8 cellular contexts compared by ENCODE assay signal in the genomic region with DNA sequence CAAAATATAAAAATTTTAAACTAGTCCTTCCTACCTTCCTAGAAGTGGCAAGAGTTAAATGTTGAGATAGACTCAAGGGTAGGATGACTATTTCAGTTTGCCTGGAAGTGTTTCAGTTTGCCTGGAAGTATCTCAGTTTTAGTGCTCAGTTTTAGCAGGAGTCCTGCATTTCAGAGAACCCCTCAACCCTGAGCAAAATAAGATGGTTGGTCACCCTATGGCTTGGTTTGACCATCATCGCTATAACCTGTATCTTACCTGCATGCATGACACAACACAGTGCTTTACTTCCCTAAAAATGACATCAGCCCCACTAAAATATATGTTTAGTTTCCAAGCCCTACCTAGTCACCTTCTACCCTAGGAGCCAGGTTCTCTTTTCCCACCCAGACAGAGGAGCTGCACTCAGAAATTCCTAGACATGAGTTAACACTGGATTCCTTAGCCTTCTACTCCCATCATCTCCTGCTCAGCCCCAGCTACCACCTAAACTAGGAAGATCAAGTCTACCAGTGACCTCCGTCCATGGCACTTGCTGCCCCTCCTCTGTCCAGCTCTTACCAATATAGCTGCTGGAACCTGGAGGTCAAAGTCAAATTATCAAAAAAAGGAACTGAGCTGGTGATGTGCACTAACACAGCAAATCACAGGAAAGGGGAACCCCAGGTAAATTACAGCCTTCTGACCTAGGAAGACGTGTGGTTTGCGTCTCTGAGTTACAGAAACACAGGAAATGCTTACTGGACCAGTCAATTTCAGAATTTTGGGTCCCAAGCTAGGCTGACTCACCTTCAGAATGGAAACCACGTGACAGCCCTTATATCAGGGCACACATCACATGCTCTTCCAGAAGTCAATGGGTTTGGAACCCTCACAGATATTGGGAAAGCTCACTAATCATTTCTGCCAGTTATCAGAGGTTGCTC. TPM values are rescaled to one million over a fixed set of nuclear protein-coding genes. Genes with fewer than 3 reads are reported as not detected.
A peak's percentile ranks its signal among the peaks of the same experiment; 100 is the strongest.
DNase-seq lines count a peak whose midpoint lies in the region; ATAC-seq, FAIRE-seq and TF ChIP-seq lines count a peak whose summit lies in the region.

No MANE protein-coding gene starts in this region.

- H3K36me3 ChIP-seq in mammary epithelial cell (ENCODE audit: insufficient read depth, low read length), result no peaks in the 10 kb centered on the region

- H3K4me3 ChIP-seq in mammary epithelial cell (replicated peaks in 1 of 3; ENCODE audit: insufficient read depth in 1 of 3, low read depth in 2 of 3, low read length in 3 of 3), result no peak overlapping the region

- WGBS in mammary epithelial cell (ENCODE audit: low coverage, missing lambda C conversion rate), result 59% methylated on average over 5 of the region's 5 CpGs

- no peak overlapping the region for H2AFZ ChIP-seq in mammary epithelial cell (ENCODE audit: low read depth, low read length)

- no peak for TF ChIP-seq POLR2A in GM12892 (IDR thresholded peaks at IDR 0.05; ENCODE audit: low read depth, low read length)

- H3K79me2 ChIP-seq in mammary epithelial cell (ENCODE audit: insufficient read depth, low read length), result no peaks in the 10 kb centered on the region

- no peak for TF ChIP-seq CTCF in mammary epithelial cell (conservative IDR thresholded peaks at IDR 0.05 in 1 of 2, IDR thresholded peaks at IDR 0.05 in 1 of 2; ENCODE audit: extremely low read depth in 1 of 2, insufficient read depth in 1 of 2, low read depth in 1 of 2, low read length in 2 of 2)

- ATAC-seq in GM21360 (IDR thresholded peaks at IDR 0.05; ENCODE audit: unreplicated experiment), result peak; percentile 94
- ATAC-seq in HG03469 (IDR thresholded peaks at IDR 0.05; ENCODE audit: unreplicated experiment), result peak; percentile 94

- peak overlapping the region; percentile 48 for H3K27ac ChIP-seq in mammary epithelial cell (ENCODE audit: insufficient read depth, low read depth, low read length)

- H3K4me2 ChIP-seq in mammary epithelial cell (ENCODE audit: insufficient read depth, low read depth, low read length), result peak overlapping the region; percentile 3

- DNase-seq in GM12892 (ENCODE audit: insufficient read length) (peak; percentile 38), mammary epithelial cell (peak; percentile 90), UCSD-AML1 (lab: John Stamatoyannopoulos, UW; ENCODE audit: unreplicated experiment) (no peak), mucosa of gallbladder (ENCODE audit: low spot score) (no peak), NCI-H146 treated with DMSO at 0.1 percent for 48 hours (lab: John Stamatoyannopoulos, UW; ENCODE audit: unreplicated experiment) (no peak), HT-29 (ENCODE audit: low spot score) (no peak)

- H3K27me3 ChIP-seq in mammary epithelial cell (ENCODE audit: insufficient read depth, low read length), result no peaks in the 10 kb centered on the region

- peaks cover 59% of the 10 kb centered on the region for H3K4me1 ChIP-seq in mammary epithelial cell (ENCODE audit: insufficient read depth, low read length)

- CTCF ChIA-PET in mammary epithelial cell (lab: Charles Lee; ENCODE audit: low non-redundant PET), result interaction anchor here (0.6 kb wide), 1 partner anchor 21 kb away, joined by 4 read pairs; a partner anchor contains a TSS

- no peaks in the 10 kb centered on the region for H3K9me3 ChIP-seq in mammary epithelial cell (replicated peaks; ENCODE audit: insufficient read depth, low read length)

- dilution Hi-C loops in mammary epithelial cell (cut with HindIII; ENCODE audit: low sequenced_read_pairs), result no loop called here

- H4K20me1 ChIP-seq in mammary epithelial cell (ENCODE audit: insufficient read depth, low read length), result no peaks in the 10 kb centered on the region

- intact Hi-C loops in mammary epithelial cell (cut with micrococcal nuclease), result no loop called here

- H3K9ac ChIP-seq in mammary epithelial cell (ENCODE audit: insufficient read depth, low read length), result no peak overlapping the region

- in situ Hi-C loops in mammary epithelial cell (cut with MboI; ENCODE audit: low sequenced_read_pairs in 2 of 2), result no loop called here

- BruUV-seq in mammary epithelial cell (replicated peaks; lab: Mats Ljungman, UMichigan), result TSS peak; percentile 54

- peak; percentile 89 for FAIRE-seq in GM12892 (lab: Jason Lieb, UNC)

RNA-seq across cellular contexts. Expression of a gene that starts 2.2 kb away (rescaled TPM):
- polyA plus RNA-seq in GM12892 (2012; ENCODE audit: missing spikeins), result 7.7 TPM
- total RNA-seq in mammary epithelial cell (10 to 100 TPM in 1 of 2 donors, 1 to 10 TPM in 1; 8.2 to 35.9 TPM), mucosa of gallbladder (4.6 TPM)
- polyA plus RNA-seq in mammary epithelial cell, result 20.8 TPM
- polyA minus RNA-seq in mammary epithelial cell, result not detected
- 3.2 TPM in 2 replicates for total RNA-seq in HT-29 (2014; rRNA removed; shearing (Covaris generic))

RNA-seq across cellular contexts. Expression of a gene that starts 20.7 kb away (rescaled TPM):
- 0.59 TPM for polyA plus RNA-seq in GM12892 (2012; ENCODE audit: missing spikeins)
- total RNA-seq in mammary epithelial cell (1,000 to 10,000 TPM in 1 of 2 donors, 100 to 1,000 TPM in 1; 920 to 2,749 TPM), mucosa of gallbladder (7.6 TPM)
- 1,283 TPM for polyA plus RNA-seq in mammary epithelial cell
- polyA minus RNA-seq in mammary epithelial cell, result 1,625 TPM
- total RNA-seq in HT-29 (2014; rRNA removed; shearing (Covaris generic)), result 109 and 120 TPM in 2 replicates

RNA-seq across cellular contexts. Expression of a gene that starts 31.7 kb away (rescaled TPM):
- polyA plus RNA-seq in GM12892 (2012; ENCODE audit: missing spikeins), result 0.32 TPM
- total RNA-seq in mammary epithelial cell, result not detected
- polyA plus RNA-seq in mammary epithelial cell, result 0.65 TPM
- not detected for polyA minus RNA-seq in mammary epithelial cell
- 5.7 TPM for total RNA-seq in mucosa of gallbladder
- total RNA-seq in HT-29 (2014; rRNA removed; shearing (Covaris generic)), result not detected in 2 replicates

Comparison
In these comparisons a context has a peak if more than half of its experiments do, and no peak if none do; other contexts are left out.
1. DNase-seq: peak in GM12892 (single experiment) and mammary epithelial cell (single experiment); none in UCSD-AML1 (single experiment), mucosa of gallbladder (single experiment), NCI-H146 treated with DMSO at 0.1 percent for 48 hours (single experiment) and HT-29 (single experiment).
2. RNA of a gene that starts 20.7 kb away (total RNA-seq): 920 to 2,749 TPM in mammary epithelial cell and 109 to 120 TPM in HT-29; 7.6 TPM in mucosa of gallbladder (single experiment); every median in the first group is over 10 times any median in the second.